21 cellular contexts compared by ENCODE assay signal in genomic region chr3:18681946-18682345, GRCh38.
DNase-seq lines count a peak whose midpoint lies in the region; ATAC-seq and TF ChIP-seq lines count a peak whose summit lies in the region.
"Had no signal": no experiment of that assay in that cellular context is flagged by ENCODE, and none has a peak within 500 bp of the region (broad histone marks: within the 10 kb centered on the region; RNA-seq: fewer than 3 reads in every experiment).

No MANE protein-coding gene starts in this region.

- no peaks in the 10 kb centered on the region for H3K36me3 ChIP-seq in right atrium auricular region
- H3K36me3 ChIP-seq: MG63 had no signal

- no peak for DNase-seq in activated CD4-positive, alpha-beta T cell treated with anti-CD3 and anti-CD28 coated beads for 36 hours
- no peak for DNase-seq in activated CD4-positive, alpha-beta T cell treated with anti-CD3 and anti-CD28 coated beads, Interleukin-2, amount 50 U/mL, for 48 hours
- DNase-seq in activated naive CD4-positive, alpha-beta T cell treated with anti-CD3 and anti-CD28 coated beads, Interleukin-2, amount 50 U/mL, for 72 hours (ENCODE audit: low spot score in 2 of 2) = no peak
- DNase-seq in activated naive CD4-positive, alpha-beta T cell (lab: John Stamatoyannopoulos, UW) = no peak
- DNase-seq in activated T-helper 1 cell treated with anti-CD3 and anti-CD28 coated beads, Interleukin-12 subunit alpha, Interleukin-12 subunit beta, Interleukin-2, Interleukin-4 antibody, amounts not matched to agents 30 ng/mL and 10 ng/mL and 1 ng/mL, durations not matched to agents 14 hours and 24 hours and 36 hours (ENCODE audit: low spot score) = no peak
- no peak for DNase-seq in stimulated activated effector memory CD8-positive, alpha-beta T cell treated with anti-CD3 and anti-CD28 coated beads, Interleukin-12 subunit alpha, Interleukin-12 subunit beta, amount 100 ng/mL, for 72 hours (ENCODE audit: low spot score in 2 of 2)
- DNase-seq in right atrium auricular region (ENCODE audit: low spot score) (no peak), A172 (ENCODE audit: low spot score) (no peak)
- DNase-seq: COR-L47, DMS 273 treated with DMSO at 0.1 percent for 48 hours, DND-41, Kasumi-1, MG63, NCI-H1048, NCI-H1436, NCI-H1930, NCI-H226, NCI-H524, NCI-H82 had no signal

- peak overlapping the region; percentile 79 for H3K27ac Mint-ChIP-seq in activated CD4-positive, alpha-beta T cell treated with anti-CD3 and anti-CD28 coated beads for 36 hours
- peak overlapping the region; percentile 35 to 66 for H3K27ac Mint-ChIP-seq in activated naive CD4-positive, alpha-beta T cell treated with anti-CD3 and anti-CD28 coated beads, Interleukin-2, amount 50 U/mL, for 72 hours
- H3K27ac Mint-ChIP-seq in activated T-helper 1 cell treated with anti-CD3 and anti-CD28 coated beads, Interleukin-12 subunit alpha, Interleukin-12 subunit beta, Interleukin-2, Interleukin-4 antibody, amounts not matched to agents 30 ng/mL and 10 ng/mL and 1 ng/mL, durations not matched to agents 14 hours and 24 hours and 36 hours = peak overlapping the region; percentile 81
- H3K27ac Mint-ChIP-seq in stimulated activated effector memory CD8-positive, alpha-beta T cell treated with anti-CD3 and anti-CD28 coated beads, Interleukin-12 subunit alpha, Interleukin-12 subunit beta, amount 100 ng/mL, for 72 hours = peak overlapping the region; percentile 79
- H3K27ac Mint-ChIP-seq: CD14-positive monocyte had no signal

- no peak for ATAC-seq in activated CD4-positive, alpha-beta T cell treated with anti-CD3 and anti-CD28 coated beads for 36 hours
- peak in 1 of 2 donors; percentile 49 for ATAC-seq in activated naive CD4-positive, alpha-beta T cell treated with anti-CD3 and anti-CD28 coated beads, Interleukin-2, amount 50 U/mL, for 72 hours
- ATAC-seq in stimulated activated effector memory CD8-positive, alpha-beta T cell treated with anti-CD3 and anti-CD28 coated beads, Interleukin-12 subunit alpha, Interleukin-12 subunit beta, amount 100 ng/mL, for 72 hours = peak; percentile 65

- CTCF ChIA-PET in activated CD4-positive, alpha-beta T cell treated with anti-CD3 and anti-CD28 coated beads for 36 hours (lab: Charles Lee) = interaction anchor here (1.2 to 2.6 kb wide), 3 partner anchors 36 to 123 kb away, joined by 3 to 5 read pairs (median 4); no protein-coding TSS in a partner anchor

- no peak for TF ChIP-seq CTCF in right atrium auricular region (IDR thresholded peaks at IDR 0.05)

- H3K27me3 Mint-ChIP-seq in activated CD4-positive, alpha-beta T cell treated with anti-CD3 and anti-CD28 coated beads for 36 hours = no peaks in the 10 kb centered on the region
- no peaks in the 10 kb centered on the region for H3K27me3 Mint-ChIP-seq in activated T-helper 1 cell treated with anti-CD3 and anti-CD28 coated beads, Interleukin-12 subunit alpha, Interleukin-12 subunit beta, Interleukin-2, Interleukin-4 antibody, amounts not matched to agents 30 ng/mL and 10 ng/mL and 1 ng/mL, durations not matched to agents 14 hours and 24 hours and 36 hours (ENCODE audit: insufficient read depth)

- H3K9me3 Mint-ChIP-seq in activated CD4-positive, alpha-beta T cell treated with anti-CD3 and anti-CD28 coated beads for 36 hours (ENCODE audit: low read depth) = peaks cover 19% of the 10 kb centered on the region
- peaks cover 32 to 34% of the 10 kb centered on the region in 2 donors for H3K9me3 Mint-ChIP-seq in activated naive CD4-positive, alpha-beta T cell treated with anti-CD3 and anti-CD28 coated beads, Interleukin-2, amount 50 U/mL, for 72 hours
- peaks cover 32% of the 10 kb centered on the region for H3K9me3 Mint-ChIP-seq in activated T-helper 1 cell treated with anti-CD3 and anti-CD28 coated beads, Interleukin-12 subunit alpha, Interleukin-12 subunit beta, Interleukin-2, Interleukin-4 antibody, amounts not matched to agents 30 ng/mL and 10 ng/mL and 1 ng/mL, durations not matched to agents 14 hours and 24 hours and 36 hours
- peaks cover 5% of the 10 kb centered on the region for H3K9me3 Mint-ChIP-seq in stimulated activated effector memory CD8-positive, alpha-beta T cell treated with anti-CD3 and anti-CD28 coated beads, Interleukin-12 subunit alpha, Interleukin-12 subunit beta, amount 100 ng/mL, for 72 hours

- peaks cover 64% of the 10 kb centered on the region for H3K4me1 Mint-ChIP-seq in activated CD4-positive, alpha-beta T cell treated with anti-CD3 and anti-CD28 coated beads for 36 hours
- H3K4me1 Mint-ChIP-seq in activated T-helper 1 cell treated with anti-CD3 and anti-CD28 coated beads, Interleukin-12 subunit alpha, Interleukin-12 subunit beta, Interleukin-2, Interleukin-4 antibody, amounts not matched to agents 30 ng/mL and 10 ng/mL and 1 ng/mL, durations not matched to agents 14 hours and 24 hours and 36 hours (ENCODE audit: low read depth) = peaks cover 82% of the 10 kb centered on the region
- peaks cover 44% of the 10 kb centered on the region for H3K4me1 Mint-ChIP-seq in stimulated activated effector memory CD8-positive, alpha-beta T cell treated with anti-CD3 and anti-CD28 coated beads, Interleukin-12 subunit alpha, Interleukin-12 subunit beta, amount 100 ng/mL, for 72 hours
- H3K4me1 Mint-ChIP-seq: CD14-positive monocyte had no signal

- POLR2A ChIA-PET in activated CD4-positive, alpha-beta T cell treated with anti-CD3 and anti-CD28 coated beads for 36 hours (lab: Charles Lee) = interaction anchor here (0.7 to 1.0 kb wide), 3 partner anchors 26 to 59 kb away, joined by 3 to 4 read pairs (median 3); no protein-coding TSS in a partner anchor

- no peak overlapping the region for H3K27ac ChIP-seq in right atrium auricular region
- H3K27ac ChIP-seq: 22Rv1 had no signal

- H3K4me1 ChIP-seq in right atrium auricular region = no peaks in the 10 kb centered on the region

- no peak overlapping the region for H3K4me3 Mint-ChIP-seq in activated CD4-positive, alpha-beta T cell treated with anti-CD3 and anti-CD28 coated beads for 36 hours
- peak overlapping the region; percentile 8 for H3K4me3 Mint-ChIP-seq in activated T-helper 1 cell treated with anti-CD3 and anti-CD28 coated beads, Interleukin-12 subunit alpha, Interleukin-12 subunit beta, Interleukin-2, Interleukin-4 antibody, amounts not matched to agents 30 ng/mL and 10 ng/mL and 1 ng/mL, durations not matched to agents 14 hours and 24 hours and 36 hours
- H3K4me3 Mint-ChIP-seq in stimulated activated effector memory CD8-positive, alpha-beta T cell treated with anti-CD3 and anti-CD28 coated beads, Interleukin-12 subunit alpha, Interleukin-12 subunit beta, amount 100 ng/mL, for 72 hours = peak overlapping the region; percentile 27
- H3K4me3 Mint-ChIP-seq: CD14-positive monocyte had no signal

- H3K9me3 ChIP-seq in right atrium auricular region = no peaks in the 10 kb centered on the region
- H3K9me3 ChIP-seq: MG63 had no signal

- no peak overlapping the region for H3K4me3 ChIP-seq in right atrium auricular region
- H3K4me3 ChIP-seq: MG63 had no signal

- H3K36me3 Mint-ChIP-seq in activated CD4-positive, alpha-beta T cell treated with anti-CD3 and anti-CD28 coated beads for 36 hours (ENCODE audit: low read depth) = peaks cover 39% of the 10 kb centered on the region
- H3K36me3 Mint-ChIP-seq in activated naive CD4-positive, alpha-beta T cell treated with anti-CD3 and anti-CD28 coated beads, Interleukin-2, amount 50 U/mL, for 72 hours = peaks cover 25 to 49% of the 10 kb centered on the region in 2 donors
- H3K36me3 Mint-ChIP-seq in activated T-helper 1 cell treated with anti-CD3 and anti-CD28 coated beads, Interleukin-12 subunit alpha, Interleukin-12 subunit beta, Interleukin-2, Interleukin-4 antibody, amounts not matched to agents 30 ng/mL and 10 ng/mL and 1 ng/mL, durations not matched to agents 14 hours and 24 hours and 36 hours (ENCODE audit: low read depth) = peaks cover 32% of the 10 kb centered on the region
- peaks cover 18% of the 10 kb centered on the region for H3K36me3 Mint-ChIP-seq in stimulated activated effector memory CD8-positive, alpha-beta T cell treated with anti-CD3 and anti-CD28 coated beads, Interleukin-12 subunit alpha, Interleukin-12 subunit beta, amount 100 ng/mL, for 72 hours
- H3K36me3 Mint-ChIP-seq: CD14-positive monocyte had no signal

- no peaks in the 10 kb centered on the region for H3K27me3 ChIP-seq in right atrium auricular region
- H3K27me3 ChIP-seq: MG63 had no signal

- intact Hi-C loops in activated CD4-positive, alpha-beta T cell treated with anti-CD3 and anti-CD28 coated beads for 36 hours (cut with DNase I, micrococcal nuclease) = no loop called here
- intact Hi-C loops in activated T-helper 1 cell treated with anti-CD3 and anti-CD28 coated beads, Interleukin-12 subunit alpha, Interleukin-12 subunit beta, Interleukin-2, Interleukin-4 antibody, amounts not matched to agents 30 ng/mL and 10 ng/mL and 1 ng/mL, durations not matched to agents 14 hours and 24 hours and 36 hours (cut with micrococcal nuclease) = no loop called here
